ENCODE assay signal across 2 cellular contexts in the genomic region with DNA sequence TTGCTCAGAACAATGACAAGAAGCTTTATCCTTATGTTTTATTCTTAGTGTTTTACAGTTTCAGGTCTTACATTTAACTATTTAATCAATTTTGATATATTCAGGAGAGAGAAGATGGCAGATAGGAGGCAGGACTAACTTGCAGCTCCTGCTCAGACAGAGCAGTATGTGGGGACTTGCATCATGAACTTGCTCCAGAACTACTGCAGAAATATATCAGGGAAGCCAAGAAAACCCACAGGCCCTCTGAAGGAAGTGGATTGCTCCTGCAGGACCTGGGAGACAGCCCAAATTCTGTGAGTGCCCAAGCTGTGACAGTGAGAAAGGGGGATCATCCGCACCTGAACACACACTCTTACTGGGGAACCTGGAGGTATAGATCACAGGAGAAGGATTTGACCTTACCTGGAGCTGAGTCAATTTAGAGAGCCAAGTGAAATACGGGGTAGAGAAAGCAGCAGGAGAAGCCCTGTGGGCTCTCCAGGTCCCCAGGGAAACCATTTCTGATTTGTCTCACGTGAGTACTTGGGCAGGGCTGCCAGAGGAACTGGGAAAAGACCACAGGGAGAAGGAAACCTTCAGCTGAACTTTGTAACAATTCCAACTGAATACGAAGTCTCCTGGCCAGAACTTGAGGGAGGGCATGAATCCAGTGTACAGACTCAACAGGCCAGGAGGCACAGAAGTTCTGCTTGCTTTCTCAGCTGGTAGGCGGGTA.
A peak's percentile ranks its signal among the peaks of the same experiment; 100 is the strongest.
TF ChIP-seq lines count a peak whose summit lies in the region.

No MANE protein-coding gene starts in this region.

TF ChIP-seq in HepG2, 621 proteins besides CTCF, POLR2A, EP300 and RAD21:
- TF ChIP-seq ZFX (CRISPR knock-in tag; IDR thresholded peaks at IDR 0.05; ENCODE audit: low read depth) (0 out of 2 replicates have a peak, but pooled peaks have one; percentile 27), HDAC1 (CRISPR knock-in tag; IDR thresholded peaks at IDR 0.05) (no peak)

TF ChIP-seq in SK-N-SH, 30 proteins besides CTCF, POLR2A, EP300 and RAD21:
- no peak for TF ChIP-seq RXRA (IDR thresholded peaks at IDR 0.05; ENCODE audit: borderline replicate concordance, low read depth)
- TF ChIP-seq, protein P1, sequence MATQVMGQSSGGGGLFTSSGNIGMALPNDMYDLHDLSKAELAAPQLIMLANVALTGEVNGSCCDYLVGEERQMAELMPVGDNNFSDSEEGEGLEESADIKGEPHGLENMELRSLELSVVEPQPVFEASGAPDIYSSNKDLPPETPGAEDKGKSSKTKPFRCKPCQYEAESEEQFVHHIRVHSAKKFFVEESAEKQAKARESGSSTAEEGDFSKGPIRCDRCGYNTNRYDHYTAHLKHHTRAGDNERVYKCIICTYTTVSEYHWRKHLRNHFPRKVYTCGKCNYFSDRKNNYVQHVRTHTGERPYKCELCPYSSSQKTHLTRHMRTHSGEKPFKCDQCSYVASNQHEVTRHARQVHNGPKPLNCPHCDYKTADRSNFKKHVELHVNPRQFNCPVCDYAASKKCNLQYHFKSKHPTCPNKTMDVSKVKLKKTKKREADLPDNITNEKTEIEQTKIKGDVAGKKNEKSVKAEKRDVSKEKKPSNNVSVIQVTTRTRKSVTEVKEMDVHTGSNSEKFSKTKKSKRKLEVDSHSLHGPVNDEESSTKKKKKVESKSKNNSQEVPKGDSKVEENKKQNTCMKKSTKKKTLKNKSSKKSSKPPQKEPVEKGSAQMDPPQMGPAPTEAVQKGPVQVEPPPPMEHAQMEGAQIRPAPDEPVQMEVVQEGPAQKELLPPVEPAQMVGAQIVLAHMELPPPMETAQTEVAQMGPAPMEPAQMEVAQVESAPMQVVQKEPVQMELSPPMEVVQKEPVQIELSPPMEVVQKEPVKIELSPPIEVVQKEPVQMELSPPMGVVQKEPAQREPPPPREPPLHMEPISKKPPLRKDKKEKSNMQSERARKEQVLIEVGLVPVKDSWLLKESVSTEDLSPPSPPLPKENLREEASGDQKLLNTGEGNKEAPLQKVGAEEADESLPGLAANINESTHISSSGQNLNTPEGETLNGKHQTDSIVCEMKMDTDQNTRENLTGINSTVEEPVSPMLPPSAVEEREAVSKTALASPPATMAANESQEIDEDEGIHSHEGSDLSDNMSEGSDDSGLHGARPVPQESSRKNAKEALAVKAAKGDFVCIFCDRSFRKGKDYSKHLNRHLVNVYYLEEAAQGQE (IDR thresholded peaks at IDR 0.05; ENCODE audit: low read depth, low read length): no peak
- no peak for TF ChIP-seq TCF12 (IDR thresholded peaks at IDR 0.05)
- no peak for TF ChIP-seq SMC3 (IDR thresholded peaks at IDR 0.05; ENCODE audit: low read depth, low read length)
- no peak for TF ChIP-seq POLR2AphosphoS5 (IDR thresholded peaks at IDR 0.05; ENCODE audit: low read depth, low read length)
- TF ChIP-seq RCOR1 (IDR thresholded peaks at IDR 0.05; ENCODE audit: low read length): no peak
- TF ChIP-seq FOXJ3 (CRISPR knock-in tag; IDR thresholded peaks at IDR 0.05): no peak
- TF ChIP-seq TAF1 (IDR thresholded peaks at IDR 0.05; ENCODE audit: borderline replicate concordance, low read depth, low read length): no peak
- TF ChIP-seq, protein P2, sequence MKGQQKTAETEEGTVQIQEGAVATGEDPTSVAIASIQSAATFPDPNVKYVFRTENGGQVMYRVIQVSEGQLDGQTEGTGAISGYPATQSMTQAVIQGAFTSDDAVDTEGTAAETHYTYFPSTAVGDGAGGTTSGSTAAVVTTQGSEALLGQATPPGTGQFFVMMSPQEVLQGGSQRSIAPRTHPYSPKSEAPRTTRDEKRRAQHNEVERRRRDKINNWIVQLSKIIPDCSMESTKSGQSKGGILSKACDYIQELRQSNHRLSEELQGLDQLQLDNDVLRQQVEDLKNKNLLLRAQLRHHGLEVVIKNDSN (IDR thresholded peaks at IDR 0.05; ENCODE audit: borderline replicate concordance, low read depth): no peak
- TF ChIP-seq FOSL2 (IDR thresholded peaks at IDR 0.05; ENCODE audit: borderline replicate concordance, low read depth): no peak
- no peak for TF ChIP-seq GABPA (IDR thresholded peaks at IDR 0.05; ENCODE audit: low read depth)
- TF ChIP-seq GATA2 (CRISPR knock-in tag; IDR thresholded peaks at IDR 0.05): no peak
- TF ChIP-seq SIN3A (IDR thresholded peaks at IDR 0.05; ENCODE audit: borderline replicate concordance, low read depth, low read length): no peak
- TF ChIP-seq, protein P3, sequence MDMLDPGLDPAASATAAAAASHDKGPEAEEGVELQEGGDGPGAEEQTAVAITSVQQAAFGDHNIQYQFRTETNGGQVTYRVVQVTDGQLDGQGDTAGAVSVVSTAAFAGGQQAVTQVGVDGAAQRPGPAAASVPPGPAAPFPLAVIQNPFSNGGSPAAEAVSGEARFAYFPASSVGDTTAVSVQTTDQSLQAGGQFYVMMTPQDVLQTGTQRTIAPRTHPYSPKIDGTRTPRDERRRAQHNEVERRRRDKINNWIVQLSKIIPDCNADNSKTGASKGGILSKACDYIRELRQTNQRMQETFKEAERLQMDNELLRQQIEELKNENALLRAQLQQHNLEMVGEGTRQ (IDR thresholded peaks at IDR 0.05; ENCODE audit: borderline replicate concordance, low read depth, low read length): no peak
- TF ChIP-seq NFIC (IDR thresholded peaks at IDR 0.05; ENCODE audit: borderline replicate concordance): no peak
- TF ChIP-seq EZH2phosphoT487 (IDR thresholded peaks at IDR 0.05; ENCODE audit: borderline replicate concordance, low read depth): no peak
- TF ChIP-seq YY1 (IDR thresholded peaks at IDR 0.05; ENCODE audit: low read depth): no peak
- TF ChIP-seq ELF1 (IDR thresholded peaks at IDR 0.05): no peak
- TF ChIP-seq, protein P4, sequence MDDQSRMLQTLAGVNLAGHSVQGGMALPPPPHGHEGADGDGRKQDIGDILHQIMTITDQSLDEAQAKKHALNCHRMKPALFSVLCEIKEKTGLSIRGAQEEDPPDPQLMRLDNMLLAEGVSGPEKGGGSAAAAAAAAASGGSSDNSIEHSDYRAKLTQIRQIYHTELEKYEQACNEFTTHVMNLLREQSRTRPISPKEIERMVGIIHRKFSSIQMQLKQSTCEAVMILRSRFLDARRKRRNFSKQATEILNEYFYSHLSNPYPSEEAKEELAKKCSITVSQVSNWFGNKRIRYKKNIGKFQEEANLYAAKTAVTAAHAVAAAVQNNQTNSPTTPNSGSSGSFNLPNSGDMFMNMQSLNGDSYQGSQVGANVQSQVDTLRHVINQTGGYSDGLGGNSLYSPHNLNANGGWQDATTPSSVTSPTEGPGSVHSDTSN (IDR thresholded peaks at IDR 0.05): no peak
- TF ChIP-seq MEF2A (IDR thresholded peaks at IDR 0.05; ENCODE audit: borderline replicate concordance, low read depth): no peak
